Comparison of ENCODE assay signal across 12 cellular contexts in the genomic region with DNA sequence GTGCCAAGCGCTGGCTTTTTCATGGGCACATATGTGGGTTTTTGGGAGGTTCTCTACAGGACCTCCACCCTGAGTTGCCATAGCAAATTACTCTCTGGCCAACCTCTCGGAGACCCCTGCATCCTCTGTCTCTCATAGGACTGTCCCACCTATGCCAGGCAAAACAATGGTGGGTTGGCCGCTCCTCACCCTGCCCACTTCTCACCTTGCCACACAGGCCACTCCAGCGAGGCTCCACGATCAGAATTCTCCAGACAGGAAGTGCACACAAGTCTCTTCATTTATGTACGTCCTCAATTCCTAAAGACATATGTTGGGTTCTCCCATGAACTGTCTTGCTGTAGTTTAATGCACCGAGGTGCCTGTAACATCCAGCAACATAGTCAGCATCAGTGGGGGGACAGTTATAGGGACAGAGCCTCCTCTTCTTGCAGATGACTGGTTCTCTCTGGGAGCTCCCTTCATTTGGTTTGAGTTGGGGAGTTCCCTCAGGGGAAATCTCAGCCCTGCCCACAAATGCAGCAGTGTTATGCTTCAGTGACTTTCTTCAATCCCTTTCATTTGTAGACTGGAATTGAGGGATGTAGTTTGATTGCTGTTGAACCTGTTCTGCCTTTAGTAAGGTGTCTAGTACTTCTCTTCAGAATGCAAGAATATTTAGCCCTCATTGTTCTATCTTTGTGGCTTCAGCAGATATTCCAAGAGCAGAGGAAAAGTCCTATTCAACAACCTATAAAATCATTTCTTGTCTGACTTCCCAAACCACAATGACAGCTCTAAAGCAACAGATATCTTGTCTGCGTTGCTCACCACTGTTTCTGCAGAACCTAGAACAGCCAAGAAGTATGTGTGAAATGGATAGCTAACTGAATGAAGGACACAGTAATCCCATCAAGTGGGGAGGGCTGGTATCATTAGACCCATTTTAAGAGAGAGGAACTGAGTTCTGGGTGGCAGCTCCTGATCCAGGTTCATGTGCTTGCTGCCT. TPM values are rescaled to one million over a fixed set of nuclear protein-coding genes. Genes with fewer than 3 reads are reported as not detected.
DNase-seq lines count a peak whose midpoint lies in the region; ATAC-seq, FAIRE-seq and TF ChIP-seq lines count a peak whose summit lies in the region.
"Had no signal": no experiment of that assay in that cellular context is flagged by ENCODE, and none has a peak within 500 bp of the region (broad histone marks: within the 10 kb centered on the region; RNA-seq: fewer than 3 reads in every experiment).

No MANE protein-coding gene starts in this region.

- H3K27ac ChIP-seq in BLaER1 (no peak overlapping the region), RWPE2 (ENCODE audit: poor library complexity, severe bottlenecking) (peak overlapping the region; percentile 99)

- H4K20me1 ChIP-seq in BLaER1, result peaks cover 25% of the 10 kb centered on the region

- peaks cover 38% of the 10 kb centered on the region for H3K27me3 ChIP-seq in BLaER1
- H3K27me3 ChIP-seq in RWPE2 (ENCODE audit: insufficient read depth, poor library complexity, severe bottlenecking), result no peaks in the 10 kb centered on the region

- no peak for TF ChIP-seq POLR2A in GM12892 (IDR thresholded peaks at IDR 0.05; ENCODE audit: low read depth, low read length)

- H3K4me1 ChIP-seq in BLaER1 (peaks cover 82% of the 10 kb centered on the region), RWPE2 (ENCODE audit: insufficient read depth, poor library complexity, severe bottlenecking) (peaks cover 65% of the 10 kb centered on the region)

- H3K9me3 ChIP-seq in BLaER1, result no peaks in the 10 kb centered on the region
- no peaks in the 10 kb centered on the region for H3K9me3 ChIP-seq in RWPE2 (ENCODE audit: severe bottlenecking)

- FAIRE-seq in GM12892 (lab: Jason Lieb, UNC), result peak; percentile 24
- FAIRE-seq: K562 had no signal

- DNase-seq in GM12892 (ENCODE audit: insufficient read length), result no peak
- no peak for DNase-seq in RWPE2 (ENCODE audit: low spot score)
- DNase-seq in kidney glomerular epithelial cell (lab: John Stamatoyannopoulos, UW), result peak; percentile 43
- no peak for DNase-seq in cardiac septum (ENCODE audit: low spot score)
- no peak for DNase-seq in C1 segment of cervical spinal cord (lab: John Stamatoyannopoulos, UW)
- no peak for DNase-seq in NCI-H1105 (lab: John Stamatoyannopoulos, UW)
- DNase-seq in cerebellar cortex (ENCODE audit: low spot score), result no peak
- DNase-seq: head of caudate nucleus, NCI-H510A had no signal

- no peak overlapping the region for H3K9ac ChIP-seq in BLaER1

- no peak for ATAC-seq in RWPE2 (ENCODE audit: low read depth)
- ATAC-seq: K562 had no signal

- H3K4me3 ChIP-seq in BLaER1, result no peak overlapping the region
- H3K4me3 ChIP-seq in RWPE2 (ENCODE audit: severe bottlenecking), result no peak overlapping the region
- H3K4me3 ChIP-seq: coronary artery, K562 had no signal

- peak overlapping the region; percentile 73 for H3K4me2 ChIP-seq in BLaER1

- H3K36me3 ChIP-seq in BLaER1 (no peaks in the 10 kb centered on the region), RWPE2 (ENCODE audit: low read depth) (0 out of 2 replicates have a peak, but pooled peaks cover 3% of the 10 kb centered on the region)

- intact Hi-C loops in cardiac septum (cut with DNase I), result loop anchor here (5.0 to 10.0 kb wide), 4 partner anchors 97 to 250 kb away; a partner anchor contains a TSS

- TF ChIP-seq CTCF in RWPE2 (IDR thresholded peaks at IDR 0.05; ENCODE audit: poor library complexity, severe bottlenecking), result no peak

RNA-seq across cellular contexts. Expression of a gene that starts 2.8 kb away (rescaled TPM):
- polyA plus RNA-seq in GM12892 (2012; ENCODE audit: missing spikeins), result 0.15 TPM
- total RNA-seq in cardiac septum, result 93.7 TPM
